In the genomic region with DNA sequence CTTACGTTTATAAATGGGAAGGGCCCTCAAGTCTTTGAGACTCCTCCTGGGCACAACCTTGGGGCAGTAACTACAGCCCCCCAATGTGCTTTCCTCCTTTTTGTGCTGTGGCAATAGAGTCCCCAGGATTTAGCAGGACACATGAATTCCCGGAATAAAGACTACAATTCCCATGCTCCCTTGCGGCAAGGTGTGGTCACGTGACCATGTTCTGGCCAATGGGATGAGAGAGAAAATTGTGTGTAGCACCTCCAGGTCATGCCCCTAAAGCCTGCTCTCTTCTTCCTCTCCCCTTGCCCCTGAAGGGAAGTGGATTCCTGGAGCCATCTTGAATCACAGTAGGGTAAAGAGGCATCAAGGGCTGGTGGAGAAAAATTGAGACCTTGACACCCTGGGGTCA, we compare ENCODE assay signal across 18 cellular contexts.
A peak's percentile ranks its signal among the peaks of the same experiment; 100 is the strongest.
DNase-seq lines count a peak whose midpoint lies in the region; ATAC-seq and TF ChIP-seq lines count a peak whose summit lies in the region.
"Had no signal": no experiment of that assay in that cellular context is flagged by ENCODE, and none has a peak within 500 bp of the region (broad histone marks: within the 10 kb centered on the region; RNA-seq: fewer than 3 reads in every experiment).

No MANE protein-coding gene starts in this region.

- no peaks in the 10 kb centered on the region for H3K36me3 Mint-ChIP-seq in chondrocyte (ENCODE audit: low read depth)
- H3K36me3 Mint-ChIP-seq: activated naive CD8-positive, alpha-beta T cell treated with anti-CD3 and anti-CD28 coated beads for 36 hours had no signal

- DNase-seq in NCI-H2227 (lab: John Stamatoyannopoulos, UW; ENCODE audit: unreplicated experiment) (peak; percentile 15), NCI-H2227 treated with DMSO at 0.1 percent for 48 hours (lab: John Stamatoyannopoulos, UW) (no peak), HT-29 (ENCODE audit: low spot score) (peak; percentile 18), RKO (ENCODE audit: low spot score) (peak; percentile 19), iPS-NIHi11 (ENCODE audit: low spot score) (peak; percentile 63), chondrocyte (ENCODE audit: low spot score) (no peak)
- DNase-seq: ACHN; activated CD4-positive, alpha-beta T cell treated with anti-CD3 and anti-CD28 coated beads, Interleukin-2, amount 50 U/mL, for 1 hour; activated naive CD8-positive, alpha-beta T cell treated with anti-CD3 and anti-CD28 coated beads for 36 hours; activated T-cell treated with anti-CD3 and anti-CD28 coated beads, Interleukin-2, amount 50 U/mL, for 4 hours; CD4-positive, alpha-beta T cell; HCEC 1CT; heart right ventricle; left cardiac atrium; T-helper 9 cell; uterus had no signal

- H3K9me3 Mint-ChIP-seq in chondrocyte (ENCODE audit: low read depth): no peaks in the 10 kb centered on the region
- H3K9me3 Mint-ChIP-seq: activated naive CD8-positive, alpha-beta T cell treated with anti-CD3 and anti-CD28 coated beads for 36 hours; activated T-cell treated with anti-CD3 and anti-CD28 coated beads, Interleukin-2, amount 50 U/mL, for 4 hours; CD4-positive, alpha-beta T cell had no signal

- H3K4me1 Mint-ChIP-seq in chondrocyte (ENCODE audit: low read depth): no peaks in the 10 kb centered on the region
- H3K4me1 Mint-ChIP-seq: activated naive CD8-positive, alpha-beta T cell treated with anti-CD3 and anti-CD28 coated beads for 36 hours had no signal

- TF ChIP-seq POLR2A in GM18505 (IDR thresholded peaks at IDR 0.05; ENCODE audit: borderline replicate concordance, extremely low read depth, insufficient read depth, insufficient read length): no peak

- no peak overlapping the region for H3K4me3 Mint-ChIP-seq in chondrocyte (ENCODE audit: unreplicated experiment)
- H3K4me3 Mint-ChIP-seq: activated naive CD8-positive, alpha-beta T cell treated with anti-CD3 and anti-CD28 coated beads for 36 hours; activated T-cell treated with anti-CD3 and anti-CD28 coated beads, Interleukin-2, amount 50 U/mL, for 4 hours; CD4-positive, alpha-beta T cell had no signal

- no peak for TF ChIP-seq CTCF in chondrocyte (IDR thresholded peaks at IDR 0.05)

- no peak overlapping the region for H3K27ac Mint-ChIP-seq in chondrocyte (ENCODE audit: unreplicated experiment)
- H3K27ac Mint-ChIP-seq: activated naive CD8-positive, alpha-beta T cell treated with anti-CD3 and anti-CD28 coated beads for 36 hours; CD4-positive, alpha-beta T cell had no signal

- H3K27me3 Mint-ChIP-seq in chondrocyte (ENCODE audit: low read depth): peaks cover 6% of the 10 kb centered on the region
- H3K27me3 Mint-ChIP-seq: activated naive CD8-positive, alpha-beta T cell treated with anti-CD3 and anti-CD28 coated beads for 36 hours had no signal

- ATAC-seq in GM18505 (IDR thresholded peaks at IDR 0.05; ENCODE audit: unreplicated experiment) (no peak), GM19328 (IDR thresholded peaks at IDR 0.05; ENCODE audit: unreplicated experiment) (no peak)
- ATAC-seq: activated T-cell treated with anti-CD3 and anti-CD28 coated beads, Interleukin-2, amount 50 U/mL, for 4 hours; left cardiac atrium had no signal

Comparison
In these comparisons a context has a peak if more than half of its experiments do, and no peak if none do; other contexts are left out.
1. DNase-seq: peak in NCI-H2227 (single experiment), HT-29 (single experiment), RKO (single experiment) and iPS-NIHi11 (single experiment); none in NCI-H2227 treated with DMSO at 0.1 percent for 48 hours (single experiment) and chondrocyte (single experiment).